ENCODE assay signal across 13 cellular contexts in the genomic region with DNA sequence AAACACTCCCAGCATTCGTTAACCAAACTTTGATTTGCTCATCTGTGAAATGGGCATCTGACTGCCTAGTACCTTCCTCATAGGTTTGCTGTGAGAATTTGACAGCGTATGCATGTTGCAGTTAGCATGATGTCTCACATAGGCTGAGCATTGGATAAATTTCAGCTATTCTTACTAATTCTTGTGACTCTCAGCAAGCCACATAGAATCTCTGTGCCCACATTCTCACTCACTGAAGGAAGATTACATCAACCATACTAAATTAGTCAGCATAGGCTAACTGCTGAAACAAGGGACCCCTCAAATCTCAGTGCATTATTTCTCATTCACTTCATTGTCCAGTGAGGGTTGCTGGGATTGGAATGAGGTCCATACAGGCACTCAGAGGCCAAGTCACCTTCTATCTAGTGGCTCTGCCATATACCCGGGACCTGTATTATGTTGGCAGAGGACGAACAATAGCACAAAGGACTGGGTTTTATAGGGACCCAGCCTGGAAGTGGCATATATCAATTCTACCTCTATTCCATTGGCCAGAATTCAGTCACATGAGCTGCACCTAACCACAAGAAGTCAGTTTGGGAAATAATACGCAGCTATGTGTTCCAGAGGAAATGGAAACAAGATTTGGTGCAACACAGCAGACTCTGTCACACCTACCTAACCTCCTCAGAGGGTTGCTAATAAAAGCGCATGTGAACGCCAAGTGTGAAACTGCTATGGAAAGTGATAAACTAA. TPM values are rescaled to one million over a fixed set of nuclear protein-coding genes. Genes with fewer than 3 reads are reported as not detected.
A peak's percentile ranks its signal among the peaks of the same experiment; 100 is the strongest.
DNase-seq lines count a peak whose midpoint lies in the region; ATAC-seq and TF ChIP-seq lines count a peak whose summit lies in the region.
"Had no signal": no experiment of that assay in that cellular context is flagged by ENCODE, and none has a peak within 500 bp of the region (broad histone marks: within the 10 kb centered on the region; RNA-seq: fewer than 3 reads in every experiment).

No MANE protein-coding gene starts in this region.

- no peaks in the 10 kb centered on the region for H3K36me3 ChIP-seq in Loucy (ENCODE audit: insufficient read depth, low read length)
- H3K36me3 ChIP-seq: neural progenitor cell, vagina had no signal

- H4K20me1 ChIP-seq in Loucy (ENCODE audit: insufficient read depth, low read length, poor library complexity, severe bottlenecking), result peaks cover 7% of the 10 kb centered on the region

- no peak for TF ChIP-seq CTCF in Loucy (conservative IDR thresholded peaks at IDR 0.05; ENCODE audit: low read length)

- no peaks in the 10 kb centered on the region for H3K27me3 ChIP-seq in Loucy (ENCODE audit: insufficient read depth, low read length, poor library complexity, severe bottlenecking)
- H3K27me3 ChIP-seq: vagina had no signal

- peaks cover 77% of the 10 kb centered on the region for H3K4me1 Mint-ChIP-seq in activated T-cell treated with anti-CD3 and anti-CD28 coated beads, Interleukin-2, amount 50 U/mL, for 24 hours (ENCODE audit: low read depth)
- peaks cover 65% of the 10 kb centered on the region for H3K4me1 Mint-ChIP-seq in activated T-helper 2 cell treated with anti-CD3 and anti-CD28 coated beads, Interferon-gamma antibody, Interleukin-2, Interleukin-4, amounts not matched to agents 10 μg/mL and 5 μg/mL and 100 μg/mL, durations not matched to agents 14 hours and 24 hours and 36 hours (ENCODE audit: low read depth)
- H3K4me1 Mint-ChIP-seq in stimulated activated effector memory CD8-positive, alpha-beta T cell treated with anti-CD3 and anti-CD28 coated beads, Interleukin-12 subunit alpha, Interleukin-12 subunit beta, amount 100 ng/mL, for 72 hours, result peaks cover 58% of the 10 kb centered on the region

- H3K4me1 ChIP-seq in Loucy (ENCODE audit: insufficient read depth, low read length, poor library complexity, severe bottlenecking), result peaks cover 79% of the 10 kb centered on the region

- no peaks in the 10 kb centered on the region for H3K9me3 ChIP-seq in Loucy (ENCODE audit: insufficient read depth, low read depth, low read length)
- H3K9me3 ChIP-seq: vagina had no signal

- DNase-seq in activated T-cell treated with anti-CD3 and anti-CD28 coated beads, Interleukin-2, amount 50 U/mL, for 24 hours, result peak; percentile 59
- DNase-seq in activated T-cell treated with anti-CD3 and anti-CD28 coated beads for 4 hours (no peak), KBM-7 (no peak)
- no peak for DNase-seq in activated T-helper 2 cell treated with anti-CD3 and anti-CD28 coated beads, Interferon-gamma antibody, Interleukin-2, Interleukin-4, amounts not matched to agents 10 μg/mL and 5 μg/mL and 100 μg/mL, durations not matched to agents 14 hours and 24 hours and 36 hours (ENCODE audit: low spot score)
- DNase-seq in stimulated activated effector memory CD8-positive, alpha-beta T cell treated with anti-CD3 and anti-CD28 coated beads, Interleukin-12 subunit alpha, Interleukin-12 subunit beta, amount 100 ng/mL, for 72 hours (ENCODE audit: low spot score in 2 of 2), result no peak
- DNase-seq: amniotic stem cell, Karpas-422, NCI-H2029 had no signal

- peak overlapping the region; percentile 86 for H3K4me2 ChIP-seq in Loucy (ENCODE audit: low read depth, low read length, poor library complexity, severe bottlenecking)
- H3K4me2 ChIP-seq: neural progenitor cell had no signal

- no peaks in the 10 kb centered on the region for H3K27me3 Mint-ChIP-seq in activated T-cell treated with anti-CD3 and anti-CD28 coated beads, Interleukin-2, amount 50 U/mL, for 24 hours
- H3K27me3 Mint-ChIP-seq in activated T-helper 2 cell treated with anti-CD3 and anti-CD28 coated beads, Interferon-gamma antibody, Interleukin-2, Interleukin-4, amounts not matched to agents 10 μg/mL and 5 μg/mL and 100 μg/mL, durations not matched to agents 14 hours and 24 hours and 36 hours (ENCODE audit: low read depth), result no peaks in the 10 kb centered on the region

- peaks cover 13% of the 10 kb centered on the region for H3K36me3 Mint-ChIP-seq in activated T-cell treated with anti-CD3 and anti-CD28 coated beads, Interleukin-2, amount 50 U/mL, for 24 hours (ENCODE audit: low read depth)
- H3K36me3 Mint-ChIP-seq in activated T-helper 2 cell treated with anti-CD3 and anti-CD28 coated beads, Interferon-gamma antibody, Interleukin-2, Interleukin-4, amounts not matched to agents 10 μg/mL and 5 μg/mL and 100 μg/mL, durations not matched to agents 14 hours and 24 hours and 36 hours (ENCODE audit: low read depth), result peaks cover 5% of the 10 kb centered on the region
- peaks cover 21% of the 10 kb centered on the region for H3K36me3 Mint-ChIP-seq in stimulated activated effector memory CD8-positive, alpha-beta T cell treated with anti-CD3 and anti-CD28 coated beads, Interleukin-12 subunit alpha, Interleukin-12 subunit beta, amount 100 ng/mL, for 72 hours
- H3K36me3 Mint-ChIP-seq: neural progenitor cell had no signal

- intact Hi-C loops in activated T-helper 2 cell treated with anti-CD3 and anti-CD28 coated beads, Interferon-gamma antibody, Interleukin-2, Interleukin-4, amounts not matched to agents 10 μg/mL and 5 μg/mL and 100 μg/mL, durations not matched to agents 14 hours and 24 hours and 36 hours (cut with micrococcal nuclease), result loop anchor here (1.0 kb wide), 2 partner anchors 20 to 96 kb away; no protein-coding TSS in a partner anchor

- H3K9me3 Mint-ChIP-seq in activated T-cell treated with anti-CD3 and anti-CD28 coated beads, Interleukin-2, amount 50 U/mL, for 24 hours, result no peaks in the 10 kb centered on the region
- no peaks in the 10 kb centered on the region for H3K9me3 Mint-ChIP-seq in activated T-helper 2 cell treated with anti-CD3 and anti-CD28 coated beads, Interferon-gamma antibody, Interleukin-2, Interleukin-4, amounts not matched to agents 10 μg/mL and 5 μg/mL and 100 μg/mL, durations not matched to agents 14 hours and 24 hours and 36 hours
- H3K9me3 Mint-ChIP-seq in stimulated activated effector memory CD8-positive, alpha-beta T cell treated with anti-CD3 and anti-CD28 coated beads, Interleukin-12 subunit alpha, Interleukin-12 subunit beta, amount 100 ng/mL, for 72 hours, result no peaks in the 10 kb centered on the region
- H3K9me3 Mint-ChIP-seq: neural progenitor cell had no signal

- no peaks in the 10 kb centered on the region for H3K9me2 ChIP-seq in Loucy (replicated peaks; ENCODE audit: low read depth, low read length)

- no peak overlapping the region for H2AFZ ChIP-seq in Loucy (ENCODE audit: low read length)
- H2AFZ ChIP-seq: neural progenitor cell had no signal

- in situ Hi-C loops in KBM-7 (cut with MboI; ENCODE audit: low pct_unique_long_range_greater_than_20kb, low sequenced_read_pairs), result no loop called here

- H3K9ac ChIP-seq in Loucy (ENCODE audit: low read depth, low read length, poor library complexity, severe bottlenecking), result peak overlapping the region; percentile 92
- H3K9ac ChIP-seq: neural progenitor cell had no signal

- peak; percentile 71 for ATAC-seq in stimulated activated effector memory CD8-positive, alpha-beta T cell treated with anti-CD3 and anti-CD28 coated beads, Interleukin-12 subunit alpha, Interleukin-12 subunit beta, amount 100 ng/mL, for 72 hours
- ATAC-seq in HG03039 (IDR thresholded peaks at IDR 0.05; ENCODE audit: unreplicated experiment) (no peak), HG02938 (IDR thresholded peaks at IDR 0.05; ENCODE audit: unreplicated experiment) (no peak)

- H3F3A ChIP-seq in Loucy (ENCODE audit: low read depth), result peaks cover 7% of the 10 kb centered on the region

- peak overlapping the region; percentile 98 for H3K27ac Mint-ChIP-seq in activated T-cell treated with anti-CD3 and anti-CD28 coated beads, Interleukin-2, amount 50 U/mL, for 24 hours
- peak overlapping the region; percentile 86 for H3K27ac Mint-ChIP-seq in activated T-helper 2 cell treated with anti-CD3 and anti-CD28 coated beads, Interferon-gamma antibody, Interleukin-2, Interleukin-4, amounts not matched to agents 10 μg/mL and 5 μg/mL and 100 μg/mL, durations not matched to agents 14 hours and 24 hours and 36 hours
- H3K27ac Mint-ChIP-seq in stimulated activated effector memory CD8-positive, alpha-beta T cell treated with anti-CD3 and anti-CD28 coated beads, Interleukin-12 subunit alpha, Interleukin-12 subunit beta, amount 100 ng/mL, for 72 hours, result peak overlapping the region; percentile 86
- H3K27ac Mint-ChIP-seq: neural progenitor cell had no signal

- peaks cover 30% of the 10 kb centered on the region for H3K79me2 ChIP-seq in Loucy (ENCODE audit: insufficient read depth, low read length)

- H3K4me3 ChIP-seq in Loucy (ENCODE audit: low read length, poor library complexity, severe bottlenecking), result peak overlapping the region; percentile 94
- H3K4me3 ChIP-seq: neural progenitor cell, vagina had no signal

- H3K4me3 Mint-ChIP-seq in activated T-cell treated with anti-CD3 and anti-CD28 coated beads, Interleukin-2, amount 50 U/mL, for 24 hours, result peak overlapping the region; percentile 53
- peak overlapping the region; percentile 30 for H3K4me3 Mint-ChIP-seq in activated T-helper 2 cell treated with anti-CD3 and anti-CD28 coated beads, Interferon-gamma antibody, Interleukin-2, Interleukin-4, amounts not matched to agents 10 μg/mL and 5 μg/mL and 100 μg/mL, durations not matched to agents 14 hours and 24 hours and 36 hours (ENCODE audit: low read depth)
- H3K4me3 Mint-ChIP-seq in stimulated activated effector memory CD8-positive, alpha-beta T cell treated with anti-CD3 and anti-CD28 coated beads, Interleukin-12 subunit alpha, Interleukin-12 subunit beta, amount 100 ng/mL, for 72 hours, result peak overlapping the region; percentile 99
- H3K4me3 Mint-ChIP-seq: neural progenitor cell had no signal

RNA-seq across cellular contexts. Expression of a gene that starts 4.2 kb away (rescaled TPM):
- 30.4 and 33.7 TPM in 2 replicates for total RNA-seq in activated T-helper 2 cell treated with anti-CD3 and anti-CD28 coated beads, Interferon-gamma antibody, Interleukin-2, Interleukin-4, amounts not matched to agents 10 μg/mL and 5 μg/mL and 100 μg/mL, durations not matched to agents 14 hours and 24 hours and 36 hours

Comparison
In these comparisons a context has a peak if more than half of its experiments do, and no peak if none do; other contexts are left out.
1. H3K4me3 Mint-ChIP-seq: peak in every context shown above with its lines; median percentile 99 in stimulated activated effector memory CD8-positive, alpha-beta T cell treated with anti-CD3 and anti-CD28 coated beads, Interleukin-12 subunit alpha, Interleukin-12 subunit beta, amount 100 ng/mL, for 72 hours; 53 in activated T-cell treated with anti-CD3 and anti-CD28 coated beads, Interleukin-2, amount 50 U/mL, for 24 hours; 30 in activated T-helper 2 cell treated with anti-CD3 and anti-CD28 coated beads, Interferon-gamma antibody, Interleukin-2, Interleukin-4, amounts not matched to agents 10 μg/mL and 5 μg/mL and 100 μg/mL, durations not matched to agents 14 hours and 24 hours and 36 hours.